In the genomic region with DNA sequence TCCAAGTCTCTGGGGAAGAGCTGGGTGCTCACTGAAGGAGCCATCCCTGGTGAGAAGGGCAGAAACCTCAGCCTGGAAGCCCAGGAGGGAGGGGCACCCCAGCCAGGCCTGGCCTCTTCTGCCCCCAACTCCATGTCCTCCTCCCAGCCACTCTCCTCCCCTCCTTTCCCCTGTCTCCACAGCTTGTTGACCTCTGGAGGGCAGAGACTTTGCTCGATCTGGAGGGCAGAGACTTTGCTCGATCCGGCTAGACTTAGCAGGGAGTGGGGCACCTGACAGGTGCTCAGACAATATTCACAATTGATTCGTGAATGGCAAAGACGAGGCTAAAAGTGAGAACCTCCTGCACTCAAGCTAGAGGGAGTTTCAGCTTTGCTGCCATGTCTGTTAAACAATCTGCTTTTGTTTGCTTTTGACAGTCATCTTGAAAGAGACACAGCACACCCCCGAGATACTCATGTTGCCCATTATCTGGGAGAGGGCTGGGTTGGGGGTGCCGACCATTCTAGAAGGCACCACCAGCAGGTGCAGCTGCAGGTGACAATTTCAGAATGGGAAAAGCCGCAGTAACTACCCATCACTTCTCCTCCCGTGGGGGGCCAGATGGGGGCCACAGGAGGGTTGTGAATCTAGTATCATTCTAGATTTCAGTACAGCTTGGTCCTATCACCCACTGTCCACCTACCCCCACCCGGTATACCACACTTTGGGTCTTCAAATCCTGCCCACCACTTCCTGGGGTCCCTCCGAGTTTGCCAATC, we compare ENCODE assay signal across 1 cellular context.
TF ChIP-seq lines count a peak whose summit lies in the region.

No MANE protein-coding gene starts in this region.

TF ChIP-seq in endothelial cell of umbilical vein, 7 proteins besides CTCF, POLR2A, EP300 and RAD21:
- TF ChIP-seq, protein P1, sequence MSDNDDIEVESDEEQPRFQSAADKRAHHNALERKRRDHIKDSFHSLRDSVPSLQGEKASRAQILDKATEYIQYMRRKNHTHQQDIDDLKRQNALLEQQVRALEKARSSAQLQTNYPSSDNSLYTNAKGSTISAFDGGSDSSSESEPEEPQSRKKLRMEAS (IDR thresholded peaks at IDR 0.05; ENCODE audit: insufficient read depth, insufficient read length), result no peak
- TF ChIP-seq FOS (IDR thresholded peaks at IDR 0.05; ENCODE audit: borderline replicate concordance, insufficient read depth, low read length) (no peak), MYC (IDR thresholded peaks at IDR 0.05; ENCODE audit: low read depth, low read length) (no peak), EZH2 (IDR thresholded peaks at IDR 0.05; ENCODE audit: borderline replicate concordance, low read depth, low read length, severe bottlenecking) (no peak), JUN (IDR thresholded peaks at IDR 0.05; ENCODE audit: borderline replicate concordance, insufficient read depth, insufficient read length, low read depth) (no peak), POLR2AphosphoS5 (IDR thresholded peaks at IDR 0.05; ENCODE audit: insufficient read depth, low read depth, low read length) (no peak), GATA2 (IDR thresholded peaks at IDR 0.05; ENCODE audit: insufficient read depth, insufficient read length, low read depth, low read length) (no peak)
